ENCODE assay signal across 9 cellular contexts in genomic region chr9:97804059-97804365, GRCh38. TPM values are rescaled to one million over a fixed set of nuclear protein-coding genes. Genes with fewer than 3 reads are reported as not detected.
A peak's percentile ranks its signal among the peaks of the same experiment; 100 is the strongest.
DNase-seq lines count a peak whose midpoint lies in the region; ATAC-seq, FAIRE-seq and TF ChIP-seq lines count a peak whose summit lies in the region.
"Had no signal": no experiment of that assay in that cellular context is flagged by ENCODE, and none has a peak within 500 bp of the region (broad histone marks: within the 10 kb centered on the region; RNA-seq: fewer than 3 reads in every experiment).

No MANE protein-coding gene starts in this region.

- H3K36me3 ChIP-seq in keratinocyte (ENCODE audit: control insufficient read depth in 2 of 2, extremely low read depth in 1 of 2, insufficient read depth in 2 of 2, low read length in 2 of 2): no peaks in the 10 kb centered on the region
- no peaks in the 10 kb centered on the region for H3K36me3 ChIP-seq in suprapubic skin

- WGBS in suprapubic skin: 90% methylated on average over 4 of the region's 5 CpGs

- no peak overlapping the region for H3K9ac ChIP-seq in keratinocyte (ENCODE audit: control insufficient read depth, extremely low read depth, insufficient read depth, low read length)

- dilution Hi-C loops in keratinocyte (cut with MboI; ENCODE audit: extremely low pct_ligation_motif_present, low sequenced_read_pairs): loop anchor here (10.0 kb wide), 1 partner anchor 49 kb away; no protein-coding TSS in a partner anchor

- intact Hi-C loops in activated T-helper 1 cell treated with anti-CD3 and anti-CD28 coated beads, Interleukin-12 subunit alpha, Interleukin-12 subunit beta, Interleukin-2, Interleukin-4 antibody, amounts not matched to agents 30 ng/mL and 10 ng/mL and 1 ng/mL, durations not matched to agents 14 hours and 24 hours and 36 hours (cut with micrococcal nuclease): loop anchor here (10.0 kb wide), 1 partner anchor 451 kb away; the partner anchor contains the start of gene TBC1D2

- FAIRE-seq in keratinocyte (lab: Jason Lieb, UNC): no peak

- no peaks in the 10 kb centered on the region for H3K9me1 ChIP-seq in keratinocyte (ENCODE audit: control insufficient read depth, extremely low read depth, insufficient read depth, low read length)

- peak overlapping the region; percentile 77 for H3K4me3 Mint-ChIP-seq in activated T-cell treated with anti-CD3 and anti-CD28 coated beads, Interleukin-2, amount 50 U/mL, for 4 hours
- peak overlapping the region; percentile 76 for H3K4me3 Mint-ChIP-seq in activated T-helper 1 cell treated with anti-CD3 and anti-CD28 coated beads, Interleukin-12 subunit alpha, Interleukin-12 subunit beta, Interleukin-2, Interleukin-4 antibody, amounts not matched to agents 30 ng/mL and 10 ng/mL and 1 ng/mL, durations not matched to agents 14 hours and 24 hours and 36 hours

- no peak overlapping the region for H2AFZ ChIP-seq in keratinocyte (ENCODE audit: control insufficient read depth, low read length)

- no peak for TF ChIP-seq EP300 in suprapubic skin (IDR thresholded peaks at IDR 0.05)

- H3K4me2 ChIP-seq in keratinocyte (ENCODE audit: control insufficient read depth, extremely low read depth, insufficient read depth, low read depth, low read length): peak overlapping the region; percentile 81

- H3K9me3 ChIP-seq in keratinocyte (ENCODE audit: control insufficient read depth, low read depth, low read length): no peaks in the 10 kb centered on the region
- no peaks in the 10 kb centered on the region for H3K9me3 ChIP-seq in suprapubic skin

- no peaks in the 10 kb centered on the region for H3K36me3 Mint-ChIP-seq in activated T-cell treated with anti-CD3 and anti-CD28 coated beads, Interleukin-2, amount 50 U/mL, for 4 hours (ENCODE audit: insufficient read depth)
- peaks cover 1% of the 10 kb centered on the region for H3K36me3 Mint-ChIP-seq in activated T-helper 1 cell treated with anti-CD3 and anti-CD28 coated beads, Interleukin-12 subunit alpha, Interleukin-12 subunit beta, Interleukin-2, Interleukin-4 antibody, amounts not matched to agents 30 ng/mL and 10 ng/mL and 1 ng/mL, durations not matched to agents 14 hours and 24 hours and 36 hours (ENCODE audit: low read depth)

- no peaks in the 10 kb centered on the region for H3K79me2 ChIP-seq in keratinocyte (ENCODE audit: control insufficient read depth, insufficient read depth, low read length)

- H3K4me1 Mint-ChIP-seq in activated T-cell treated with anti-CD3 and anti-CD28 coated beads, Interleukin-2, amount 50 U/mL, for 4 hours (ENCODE audit: low read depth): peaks cover 11% of the 10 kb centered on the region
- peaks cover 17% of the 10 kb centered on the region for H3K4me1 Mint-ChIP-seq in activated T-helper 1 cell treated with anti-CD3 and anti-CD28 coated beads, Interleukin-12 subunit alpha, Interleukin-12 subunit beta, Interleukin-2, Interleukin-4 antibody, amounts not matched to agents 30 ng/mL and 10 ng/mL and 1 ng/mL, durations not matched to agents 14 hours and 24 hours and 36 hours (ENCODE audit: low read depth)

- no peaks in the 10 kb centered on the region for H3K9me3 Mint-ChIP-seq in activated T-cell treated with anti-CD3 and anti-CD28 coated beads, Interleukin-2, amount 50 U/mL, for 4 hours
- no peaks in the 10 kb centered on the region for H3K9me3 Mint-ChIP-seq in activated T-helper 1 cell treated with anti-CD3 and anti-CD28 coated beads, Interleukin-12 subunit alpha, Interleukin-12 subunit beta, Interleukin-2, Interleukin-4 antibody, amounts not matched to agents 30 ng/mL and 10 ng/mL and 1 ng/mL, durations not matched to agents 14 hours and 24 hours and 36 hours

- H3K4me3 ChIP-seq in keratinocyte (ENCODE audit: control insufficient read depth in 2 of 3, extremely low read depth in 1 of 3, insufficient read depth in 2 of 3, low read depth in 1 of 3, low read length in 3 of 3) (peak overlapping the region in 1 of 3 experiments; percentile 35), suprapubic skin (peak overlapping the region; percentile 60)

- no peak overlapping the region for H3K27ac Mint-ChIP-seq in activated T-helper 1 cell treated with anti-CD3 and anti-CD28 coated beads, Interleukin-12 subunit alpha, Interleukin-12 subunit beta, Interleukin-2, Interleukin-4 antibody, amounts not matched to agents 30 ng/mL and 10 ng/mL and 1 ng/mL, durations not matched to agents 14 hours and 24 hours and 36 hours

- no peak for TF ChIP-seq POLR2A in suprapubic skin (IDR thresholded peaks at IDR 0.05)

- no peak overlapping the region for H3K27ac ChIP-seq in keratinocyte (ENCODE audit: control insufficient read depth, insufficient read depth, low read length)
- H3K27ac ChIP-seq in suprapubic skin: no peak overlapping the region

- no peak for DNase-seq in activated T-cell treated with anti-CD3 and anti-CD28 coated beads, Interleukin-2, amount 50 U/mL, for 4 hours
- DNase-seq in activated T-cell treated with anti-CD3 and anti-CD28 coated beads, Interleukin-2, amount 50 U/mL, for 1 hour: no peak
- no peak for DNase-seq in activated T-helper 1 cell treated with anti-CD3 and anti-CD28 coated beads, Interleukin-12 subunit alpha, Interleukin-12 subunit beta, Interleukin-2, Interleukin-4 antibody, amounts not matched to agents 30 ng/mL and 10 ng/mL and 1 ng/mL, durations not matched to agents 14 hours and 24 hours and 36 hours (ENCODE audit: low spot score)
- no peak for DNase-seq in keratinocyte (ENCODE audit: low read depth, low spot score)
- no peak for DNase-seq in suprapubic skin (ENCODE audit: low spot score in 2 of 2)
- no peak for DNase-seq in NCI-H2029 (lab: John Stamatoyannopoulos, UW)
- DNase-seq in activated effector memory CD4-positive, alpha-beta T cell treated with anti-CD3 and anti-CD28 coated beads, Interleukin-2, amount 50 U/mL, for 16 hours: no peak
- DNase-seq: NK-92 treated with Interleukin-12 subunit alpha and Interleukin-12 subunit beta, amount 100 ng/mL, for 24 hours had no signal

- peaks cover 42% of the 10 kb centered on the region for H3K4me1 ChIP-seq in keratinocyte (ENCODE audit: control insufficient read depth, extremely low read depth, insufficient read depth, low read length)
- peaks cover 18% of the 10 kb centered on the region for H3K4me1 ChIP-seq in suprapubic skin

- ATAC-seq in activated T-cell treated with anti-CD3 and anti-CD28 coated beads, Interleukin-2, amount 50 U/mL, for 4 hours: no peak
- no peak for ATAC-seq in GM18868 (IDR thresholded peaks at IDR 0.05; ENCODE audit: unreplicated experiment)

- H4K20me1 ChIP-seq in keratinocyte (ENCODE audit: control insufficient read depth, extremely low read depth, insufficient read depth, low read length): no peaks in the 10 kb centered on the region

- H3K27me3 ChIP-seq in keratinocyte (ENCODE audit: control insufficient read depth, extremely low read depth, insufficient read depth, low read length) (no peaks in the 10 kb centered on the region), suprapubic skin (peaks cover 8% of the 10 kb centered on the region)

- TF ChIP-seq CTCF in keratinocyte (optimal IDR thresholded peaks at IDR 0.05 in 1 of 3, IDR thresholded peaks at IDR 0.05 in 1 of 3, conservative IDR thresholded peaks at IDR 0.05 in 1 of 3; ENCODE audit: extremely low read depth in 1 of 3, insufficient read depth in 2 of 3, low read length in 3 of 3) (no peak), suprapubic skin (IDR thresholded peaks at IDR 0.05) (no peak)

- H3K27me3 Mint-ChIP-seq in activated T-cell treated with anti-CD3 and anti-CD28 coated beads, Interleukin-2, amount 50 U/mL, for 4 hours (ENCODE audit: low read depth): peaks cover 25% of the 10 kb centered on the region
- H3K27me3 Mint-ChIP-seq in activated T-helper 1 cell treated with anti-CD3 and anti-CD28 coated beads, Interleukin-12 subunit alpha, Interleukin-12 subunit beta, Interleukin-2, Interleukin-4 antibody, amounts not matched to agents 30 ng/mL and 10 ng/mL and 1 ng/mL, durations not matched to agents 14 hours and 24 hours and 36 hours (ENCODE audit: insufficient read depth): peaks cover 26% of the 10 kb centered on the region

RNA-seq across cellular contexts. Expression of gene FOXE1, which starts 49.0 kb away (rescaled TPM):
- not detected for total RNA-seq in activated T-cell treated with anti-CD3 and anti-CD28 coated beads, Interleukin-2, amount 50 U/mL, for 4 hours
- 0.05 TPM in 1 of 2 replicates, not detected in the other for total RNA-seq in activated T-helper 1 cell treated with anti-CD3 and anti-CD28 coated beads, Interleukin-12 subunit alpha, Interleukin-12 subunit beta, Interleukin-2, Interleukin-4 antibody, amounts not matched to agents 30 ng/mL and 10 ng/mL and 1 ng/mL, durations not matched to agents 14 hours and 24 hours and 36 hours
- polyA plus RNA-seq in keratinocyte: 0.97 to 1.9 TPM (median 1.1 TPM) in 3 replicates
- polyA plus RNA-seq in keratinocyte (2011; ENCODE audit: low read depth): 2.5 TPM
- polyA plus RNA-seq in keratinocyte (2011; cell fraction: cytosol; rRNA removed): 1.1 and 1.4 TPM in 2 replicates
- polyA plus RNA-seq in keratinocyte (2011; cell fraction: nucleus; rRNA removed): 3.1 and 4.7 TPM in 2 replicates
- polyA plus RNA-seq in keratinocyte (2012; ENCODE audit: low replicate concordance): 1.9 and 2.1 TPM in 2 replicates
- polyA minus RNA-seq in keratinocyte: 0.58 to 1.0 TPM (median 0.92 TPM) in 3 replicates
- polyA minus RNA-seq in keratinocyte (2011; cell fraction: cytosol; rRNA and poly(A)+ RNA removed): 3.6 TPM
- polyA minus RNA-seq in keratinocyte (2011; cell fraction: nucleus; rRNA and poly(A)+ RNA removed): 3.6 and 5.1 TPM in 2 replicates
- 1 to 10 TPM in 3 of 4 donors, under 1 TPM in 1; 0.48 to 3.9 (median 2.0) TPM for total RNA-seq in suprapubic skin
